Comparison of ENCODE assay signal across 11 cellular contexts in genomic region chr5:173627860-173628392, GRCh38. TPM values are rescaled to one million over a fixed set of nuclear protein-coding genes. Genes with fewer than 3 reads are reported as not detected.
DNase-seq lines count a peak whose midpoint lies in the region; ATAC-seq and TF ChIP-seq lines count a peak whose summit lies in the region.
"Had no signal": no experiment of that assay in that cellular context is flagged by ENCODE, and none has a peak within 500 bp of the region (broad histone marks: within the 10 kb centered on the region; RNA-seq: fewer than 3 reads in every experiment).

No MANE protein-coding gene starts in this region.

- H3K27me3 Mint-ChIP-seq in nephron (ENCODE audit: low read depth) (peaks cover 3% of the 10 kb centered on the region), chondrocyte (ENCODE audit: low read depth) (no peaks in the 10 kb centered on the region)

- TF ChIP-seq CTCF in nephron (IDR thresholded peaks at IDR 0.05; ENCODE audit: unreplicated experiment in 3 of 3) (no peak), chondrocyte (IDR thresholded peaks at IDR 0.05) (no peak)

- H3K9me3 Mint-ChIP-seq in nephron (no peaks in the 10 kb centered on the region), chondrocyte (ENCODE audit: low read depth) (no peaks in the 10 kb centered on the region)

- H3K4me1 Mint-ChIP-seq in nephron: peaks cover 55% of the 10 kb centered on the region
- H3K4me1 Mint-ChIP-seq in chondrocyte (ENCODE audit: low read depth): peaks cover 17% of the 10 kb centered on the region

- DNase-seq in amygdala (lab: John Stamatoyannopoulos, UW) (peak in 47 of 56 donors; percentile 10 to 87 (median 61)), iPS DF 4.7 (ENCODE audit: extremely low read depth, low spot score) (peak; percentile 28), superior temporal gyrus (ENCODE audit: extremely low spot score) (peak; percentile 80), NCI-H1105 (lab: John Stamatoyannopoulos, UW) (no peak), chondrocyte (ENCODE audit: low spot score) (no peak)
- DNase-seq: activated CD4-positive, alpha-beta T cell treated with anti-CD3 and anti-CD28 coated beads for 4 hours; NCI-H1436 treated with DMSO at 0.1 percent for 48 hours had no signal

- H3K4me3 Mint-ChIP-seq in nephron: peak overlapping the region; percentile 23 to 41 (median 28)
- no peak overlapping the region for H3K4me3 Mint-ChIP-seq in chondrocyte (ENCODE audit: unreplicated experiment)
- H3K4me3 Mint-ChIP-seq: activated naive CD8-positive, alpha-beta T cell had no signal

- no peaks in the 10 kb centered on the region for H3K36me3 Mint-ChIP-seq in nephron (ENCODE audit: low read depth)
- no peaks in the 10 kb centered on the region for H3K36me3 Mint-ChIP-seq in chondrocyte (ENCODE audit: low read depth)
- H3K36me3 Mint-ChIP-seq: activated naive CD8-positive, alpha-beta T cell had no signal

- no peak for ATAC-seq in GM19467 (IDR thresholded peaks at IDR 0.05; ENCODE audit: unreplicated experiment)
- ATAC-seq in GM18867 (IDR thresholded peaks at IDR 0.05; ENCODE audit: unreplicated experiment): no peak

- H3K27ac Mint-ChIP-seq in nephron (peak overlapping the region; percentile 81 to 87 (median 87)), chondrocyte (ENCODE audit: unreplicated experiment) (no peak overlapping the region)
- H3K27ac Mint-ChIP-seq: activated naive CD8-positive, alpha-beta T cell had no signal

RNA-seq across cellular contexts. Expression of gene BOD1, which starts 11.5 kb away (rescaled TPM):
- 62.0 to 71.6 TPM (median 70.9 TPM) in 3 replicates for total RNA-seq in chondrocyte

Comparison
In these comparisons a context has a peak if more than half of its experiments do, and no peak if none do; other contexts are left out.
1. DNase-seq: peak in amygdala (47 of 56), iPS DF 4.7 (single experiment) and superior temporal gyrus (single experiment); none in NCI-H1105 (single experiment) and chondrocyte (single experiment).